17 cellular contexts compared by ENCODE assay signal in the genomic region with DNA sequence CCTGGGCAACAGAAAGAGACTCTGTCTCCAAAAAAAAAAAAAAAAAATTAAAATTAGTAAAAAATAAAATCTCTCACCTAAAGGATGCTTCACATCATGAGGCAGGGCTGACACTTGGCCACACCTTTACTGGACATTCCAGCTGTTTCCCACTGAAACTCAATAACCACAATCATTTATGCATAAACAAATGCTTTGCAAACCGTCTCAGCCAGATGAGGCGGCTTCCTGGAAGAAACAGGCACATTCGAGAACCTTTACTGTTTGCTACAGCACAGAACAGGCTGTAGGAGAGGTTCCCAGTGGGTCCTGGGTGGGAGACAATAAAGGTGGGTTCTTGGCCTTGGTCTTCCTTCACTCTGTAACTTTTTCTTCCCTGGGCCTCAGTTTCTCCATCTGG. TPM values are rescaled to one million over a fixed set of nuclear protein-coding genes. Genes with fewer than 3 reads are reported as not detected.
DNase-seq lines count a peak whose midpoint lies in the region; ATAC-seq and TF ChIP-seq lines count a peak whose summit lies in the region.
"Had no signal": no experiment of that assay in that cellular context is flagged by ENCODE, and none has a peak within 500 bp of the region (broad histone marks: within the 10 kb centered on the region; RNA-seq: fewer than 3 reads in every experiment).

No MANE protein-coding gene starts in this region.

- no peaks in the 10 kb centered on the region for H3K36me3 Mint-ChIP-seq in activated naive CD8-positive, alpha-beta T cell treated with anti-CD3 and anti-CD28 coated beads, Interleukin-2, amount 50 U/mL, for 24 hours (ENCODE audit: low read depth)

- no peaks in the 10 kb centered on the region for H3K27me3 ChIP-seq in prostate gland (replicated peaks; ENCODE audit: insufficient read depth)

- no peaks in the 10 kb centered on the region for H3K4me1 ChIP-seq in prostate gland (replicated peaks)

- no peaks in the 10 kb centered on the region for H3K9me3 Mint-ChIP-seq in activated naive CD8-positive, alpha-beta T cell treated with anti-CD3 and anti-CD28 coated beads, Interleukin-2, amount 50 U/mL, for 24 hours
- no peaks in the 10 kb centered on the region for H3K9me3 Mint-ChIP-seq in stimulated activated naive CD8-positive, alpha-beta T cell treated with anti-CD3 and anti-CD28 coated beads, Interleukin-15, amount 100 ng/mL, for 72 hours
- H3K9me3 Mint-ChIP-seq: neural crest cell had no signal

- no peaks in the 10 kb centered on the region for H3K9me3 ChIP-seq in prostate gland

- H3K27ac Mint-ChIP-seq in activated naive CD8-positive, alpha-beta T cell treated with anti-CD3 and anti-CD28 coated beads, Interleukin-2, amount 50 U/mL, for 24 hours, result peak overlapping the region; percentile 78
- peak overlapping the region; percentile 95 to 96 for H3K27ac Mint-ChIP-seq in stimulated activated naive CD8-positive, alpha-beta T cell treated with anti-CD3 and anti-CD28 coated beads, Interleukin-15, amount 100 ng/mL, for 72 hours

- H3K4me3 ChIP-seq in prostate gland, result no peak overlapping the region

- TF ChIP-seq POLR2A in prostate gland (IDR thresholded peaks at IDR 0.05), result no peak

- no peaks in the 10 kb centered on the region for H3K36me3 ChIP-seq in prostate gland

- TF ChIP-seq CTCF in prostate gland (IDR thresholded peaks at IDR 0.05), result no peak

- no peaks in the 10 kb centered on the region for H3K27me3 Mint-ChIP-seq in activated naive CD8-positive, alpha-beta T cell treated with anti-CD3 and anti-CD28 coated beads, Interleukin-2, amount 50 U/mL, for 24 hours
- no peaks in the 10 kb centered on the region for H3K27me3 Mint-ChIP-seq in stimulated activated naive CD8-positive, alpha-beta T cell treated with anti-CD3 and anti-CD28 coated beads, Interleukin-15, amount 100 ng/mL, for 72 hours

- H3K4me1 Mint-ChIP-seq in activated naive CD8-positive, alpha-beta T cell treated with anti-CD3 and anti-CD28 coated beads, Interleukin-2, amount 50 U/mL, for 24 hours, result peaks cover 20% of the 10 kb centered on the region
- H3K4me1 Mint-ChIP-seq in stimulated activated naive CD8-positive, alpha-beta T cell treated with anti-CD3 and anti-CD28 coated beads, Interleukin-15, amount 100 ng/mL, for 72 hours, result peaks cover 36% of the 10 kb centered on the region

- H3K4me3 Mint-ChIP-seq in activated naive CD8-positive, alpha-beta T cell treated with anti-CD3 and anti-CD28 coated beads, Interleukin-2, amount 50 U/mL, for 24 hours, result peak overlapping the region; percentile 20
- H3K4me3 Mint-ChIP-seq in stimulated activated naive CD8-positive, alpha-beta T cell treated with anti-CD3 and anti-CD28 coated beads, Interleukin-15, amount 100 ng/mL, for 72 hours, result peak overlapping the region; percentile 59 to 78
- H3K4me3 Mint-ChIP-seq: neural crest cell had no signal

- no peak overlapping the region for H3K27ac ChIP-seq in prostate gland
- H3K27ac ChIP-seq: VCaP had no signal

- 70% methylated on average over 3 of the region's 3 CpGs for WGBS in prostate gland

- DNase-seq in activated effector memory CD4-positive, alpha-beta T cell treated with anti-CD3 and anti-CD28 coated beads, Interleukin-2, amount 50 U/mL, for 16 hours, result peak; percentile 63
- DNase-seq in activated effector memory CD4-positive, alpha-beta T cell treated with Interleukin-2 at 50 U/mL for 16 hours, result no peak
- DNase-seq in NCI-H526 (lab: John Stamatoyannopoulos, UW), result peak; percentile 19 to 53
- no peak for DNase-seq in activated naive CD8-positive, alpha-beta T cell treated with anti-CD3 and anti-CD28 coated beads, Interleukin-2, amount 50 U/mL, for 24 hours
- DNase-seq in stimulated activated naive CD8-positive, alpha-beta T cell treated with anti-CD3 and anti-CD28 coated beads, Interleukin-15, amount 100 ng/mL, for 72 hours, result no peak
- no peak for DNase-seq in prostate gland (ENCODE audit: low spot score)
- no peak for DNase-seq in COR-L47 (lab: John Stamatoyannopoulos, UW)
- DNase-seq: ACHN, amygdala, GDM1, kidney glomerular epithelial cell, mesendoderm, NCI-H2029, NCI-H510A had no signal

- intact Hi-C loops in prostate gland (cut with DNase I), result no loop called here

- ATAC-seq in activated naive CD8-positive, alpha-beta T cell treated with anti-CD3 and anti-CD28 coated beads, Interleukin-2, amount 50 U/mL, for 24 hours, result no peak
- peak; percentile 25 for ATAC-seq in stimulated activated naive CD8-positive, alpha-beta T cell treated with anti-CD3 and anti-CD28 coated beads, Interleukin-15, amount 100 ng/mL, for 72 hours
- ATAC-seq in GM21515 (IDR thresholded peaks at IDR 0.05; ENCODE audit: unreplicated experiment), result no peak

RNA-seq across cellular contexts. Expression of a gene that starts 10.9 kb away (rescaled TPM):
- 10 to 100 TPM; 56.2 to 90.5 TPM for total RNA-seq in prostate gland

Comparison
In these comparisons a context has a peak if more than half of its experiments do, and no peak if none do; other contexts are left out.
1. DNase-seq: peak in activated effector memory CD4-positive, alpha-beta T cell treated with anti-CD3 and anti-CD28 coated beads, Interleukin-2, amount 50 U/mL, for 16 hours (single experiment) and NCI-H526 (2 of 2); none in activated effector memory CD4-positive, alpha-beta T cell treated with Interleukin-2 at 50 U/mL for 16 hours (single experiment), activated naive CD8-positive, alpha-beta T cell treated with anti-CD3 and anti-CD28 coated beads, Interleukin-2, amount 50 U/mL, for 24 hours (single experiment), stimulated activated naive CD8-positive, alpha-beta T cell treated with anti-CD3 and anti-CD28 coated beads, Interleukin-15, amount 100 ng/mL, for 72 hours (0 of 2), prostate gland (single experiment) and COR-L47 (single experiment).